15 cellular contexts compared by ENCODE assay signal in genomic region chr18:54787098-54787497, GRCh38.
"Had no signal": no experiment of that assay in that cellular context is flagged by ENCODE, and none has a peak within 500 bp of the region (broad histone marks: within the 10 kb centered on the region; RNA-seq: fewer than 3 reads in every experiment).

No MANE protein-coding gene starts in this region.

- H3K9me3 Mint-ChIP-seq: central memory CD8-positive, alpha-beta T cell; effector memory CD8-positive, alpha-beta T cell; natural killer cell; stimulated activated naive CD8-positive, alpha-beta T cell treated with anti-CD3 and anti-CD28 coated beads, Interleukin-15, Interleukin-2, amounts not matched to agents 100 ng/mL and 50 ng/mL, for 24 hours had no signal

- H3K27ac Mint-ChIP-seq: effector memory CD8-positive, alpha-beta T cell; natural killer cell; stimulated activated naive CD8-positive, alpha-beta T cell treated with anti-CD3 and anti-CD28 coated beads, Interleukin-15, Interleukin-2, amounts not matched to agents 100 ng/mL and 50 ng/mL, for 24 hours had no signal

- H3K4me1 Mint-ChIP-seq: central memory CD8-positive, alpha-beta T cell; natural killer cell had no signal

- H3K4me1 ChIP-seq: adrenal gland, sigmoid colon, testis had no signal

- H3K27me3 Mint-ChIP-seq: central memory CD8-positive, alpha-beta T cell; stimulated activated naive CD8-positive, alpha-beta T cell treated with anti-CD3 and anti-CD28 coated beads, Interleukin-15, Interleukin-2, amounts not matched to agents 100 ng/mL and 50 ng/mL, for 24 hours had no signal

- H3K36me3 Mint-ChIP-seq: natural killer cell had no signal

- ATAC-seq: effector memory CD8-positive, alpha-beta T cell; natural killer cell had no signal

- H3K36me3 ChIP-seq: adrenal gland, sigmoid colon had no signal

- DNase-seq: activated CD4-positive, alpha-beta T cell treated with anti-CD3 and anti-CD28 coated beads, Interleukin-2, amount 50 U/mL, for 1 hour; activated naive CD4-positive, alpha-beta T cell treated with anti-CD3 and anti-CD28 coated beads, Interleukin-2, amount 50 U/mL, for 16 hours; activated T-cell treated with anti-CD3 and anti-CD28 coated beads, Interleukin-2, amount 50 U/mL, for 1 hour; adrenal gland; effector memory CD8-positive, alpha-beta T cell; erythroblast; glutamatergic neuron; mucosa of descending colon; natural killer cell; sigmoid colon; stimulated activated CD4-positive, alpha-beta T cell treated with anti-CD3 and anti-CD28 coated beads, Interleukin-2, amount 100 ng/mL, for 48 hours; testis had no signal

- H3K27ac ChIP-seq: adrenal gland, sigmoid colon, testis had no signal

- H3K27me3 ChIP-seq: adrenal gland, sigmoid colon, testis had no signal

- H3K4me3 ChIP-seq: adrenal gland, lung, mucosa of descending colon, sigmoid colon, testis had no signal

- H3K4me3 Mint-ChIP-seq: central memory CD8-positive, alpha-beta T cell; effector memory CD8-positive, alpha-beta T cell; natural killer cell; stimulated activated naive CD8-positive, alpha-beta T cell treated with anti-CD3 and anti-CD28 coated beads, Interleukin-15, Interleukin-2, amounts not matched to agents 100 ng/mL and 50 ng/mL, for 24 hours had no signal

- H3K9me3 ChIP-seq: adrenal gland, mucosa of descending colon, sigmoid colon, testis had no signal
